8 cellular contexts compared by ENCODE assay signal in genomic region chr2:85390941-85391669, GRCh38. TPM values are rescaled to one million over a fixed set of nuclear protein-coding genes. Genes with fewer than 3 reads are reported as not detected.
DNase-seq lines count a peak whose midpoint lies in the region; ATAC-seq, FAIRE-seq and TF ChIP-seq lines count a peak whose summit lies in the region.

No MANE protein-coding gene starts in this region.

- no peaks in the 10 kb centered on the region for H3K9me3 Mint-ChIP-seq in Caco-2 (ENCODE audit: unreplicated experiment)
- H3K9me3 Mint-ChIP-seq in mesothelial cell of epicardium: no peaks in the 10 kb centered on the region

- DNase-seq in Caco-2 (peak; percentile 39 to 48), bronchial epithelial cell (ENCODE audit: low read depth) (no peak), mesothelial cell of epicardium (ENCODE audit: low spot score in 2 of 2, unreplicated experiment in 2 of 2) (peak in 1 of 2 experiments; percentile 64), NCI-H1436 (lab: John Stamatoyannopoulos, UW) (no peak)
- DNase-seq in Jurkat, Clone E6-1 (ENCODE audit: low read depth, low spot score): peak; percentile 49
- peak; percentile 41 for DNase-seq in activated CD4-positive, CD25-positive, alpha-beta regulatory T cell treated with anti-CD3 and anti-CD28 coated beads, Interleukin-2, amount 50 U/mL, for 16 hours (ENCODE audit: low read depth, low spot score)
- peak; percentile 47 to 52 for DNase-seq in stimulated activated CD8-positive, alpha-beta memory T cell treated with anti-CD3 and anti-CD28 coated beads, Interleukin-7, amount 100 ng/mL, for 4 hours (ENCODE audit: low read depth in 2 of 2)

- intact Hi-C loops in Caco-2 (cut with micrococcal nuclease; ENCODE audit: unreplicated experiment): no loop called here

- no peak for ATAC-seq in HG02970 (IDR thresholded peaks at IDR 0.05; ENCODE audit: low FRiP score, unreplicated experiment)

- no TSS peak for BruUV-seq in Caco-2 (replicated peaks; lab: Mats Ljungman, UMichigan)

- no peaks in the 10 kb centered on the region for H3K4me1 ChIP-seq in Caco-2

- no peaks in the 10 kb centered on the region for H3K36me3 ChIP-seq in Caco-2 (ENCODE audit: control insufficient read depth, insufficient read depth, low read length)
- peaks cover 32% of the 10 kb centered on the region for H3K36me3 ChIP-seq in bronchial epithelial cell (ENCODE audit: control insufficient read depth, insufficient read depth, low read length)

- no peak for FAIRE-seq in bronchial epithelial cell (lab: Jason Lieb, UNC)

- H3K27me3 ChIP-seq in Caco-2 (replicated peaks; ENCODE audit: control insufficient read depth, insufficient read depth, low read length) (no peaks in the 10 kb centered on the region), bronchial epithelial cell (ENCODE audit: control insufficient read depth, insufficient read depth, low read length) (no peaks in the 10 kb centered on the region)

- peaks cover under 1% of the 10 kb centered on the region for H3K36me3 Mint-ChIP-seq in Caco-2 (ENCODE audit: insufficient read depth, unreplicated experiment)
- H3K36me3 Mint-ChIP-seq in mesothelial cell of epicardium: peaks cover 10% of the 10 kb centered on the region

- CTCF ChIA-PET in Caco-2 (lab: Charles Lee): no interaction called here

- H3K27me3 Mint-ChIP-seq in Caco-2 (ENCODE audit: insufficient read depth, unreplicated experiment): no peaks in the 10 kb centered on the region
- no peaks in the 10 kb centered on the region for H3K27me3 Mint-ChIP-seq in mesothelial cell of epicardium (ENCODE audit: low read depth)

- no peaks in the 10 kb centered on the region for H3K9me3 ChIP-seq in Caco-2

- H3K4me3 Mint-ChIP-seq in Caco-2 (ENCODE audit: unreplicated experiment): no peak overlapping the region
- H3K4me3 Mint-ChIP-seq in mesothelial cell of epicardium: no peak overlapping the region

- H3K4me1 Mint-ChIP-seq in Caco-2 (ENCODE audit: low read depth, unreplicated experiment) (no peaks in the 10 kb centered on the region), mesothelial cell of epicardium (peaks cover 15% of the 10 kb centered on the region)

- H3K27ac Mint-ChIP-seq in Caco-2 (ENCODE audit: unreplicated experiment): no peak overlapping the region
- H3K27ac Mint-ChIP-seq in mesothelial cell of epicardium: no peak overlapping the region

- POLR2A ChIA-PET in Caco-2 (lab: Charles Lee): no interaction called here

- H3K4me3 ChIP-seq in Caco-2 (ENCODE audit: low read depth, low read length) (no peak overlapping the region), bronchial epithelial cell (ENCODE audit: low read depth, low read length) (no peak overlapping the region)
- no peak overlapping the region for H3K4me3 ChIP-seq in Jurkat, Clone E6-1 (ENCODE audit: low read length)

- TF ChIP-seq CTCF in Caco-2 (IDR thresholded peaks at IDR 0.05; ENCODE audit: insufficient read depth in 1 of 2, low read depth in 1 of 2, low read length in 1 of 2, severe bottlenecking in 1 of 2, unreplicated experiment in 1 of 2) (peak in 1 of 2 experiments; percentile 55), bronchial epithelial cell (IDR thresholded peaks at IDR 0.05; ENCODE audit: insufficient read depth, low read length, severe bottlenecking) (peak; percentile 81), mesothelial cell of epicardium (IDR thresholded peaks at IDR 0.05; ENCODE audit: unreplicated experiment) (peak; percentile 39)

RNA-seq across cellular contexts. Expression of gene CAPG, which starts 19.1 kb away (rescaled TPM):
- 6.2 and 10.0 TPM in 2 replicates for total RNA-seq in Caco-2 (2022)
- 469 TPM for polyA plus RNA-seq in Jurkat, Clone E6-1 (2012; ENCODE audit: insufficient read depth, insufficient read length)
- total RNA-seq in bronchial epithelial cell: 701 and 871 TPM in 2 replicates
- total RNA-seq in mesothelial cell of epicardium: 86.3 to 92.4 TPM (median 89.2 TPM) in 3 replicates

RNA-seq across cellular contexts. Expression of gene SH2D6, which starts 27.4 kb away (rescaled TPM):
- 0.51 and 0.88 TPM in 2 replicates for total RNA-seq in Caco-2 (2022)
- 1.4 TPM for polyA plus RNA-seq in Jurkat, Clone E6-1 (2012; ENCODE audit: insufficient read depth, insufficient read length)
- total RNA-seq in bronchial epithelial cell: 0.13 TPM in 1 of 2 replicates, not detected in the other
- total RNA-seq in mesothelial cell of epicardium: 0.35 to 0.79 TPM (median 0.38 TPM) in 3 replicates

RNA-seq across cellular contexts. Expression of gene ELMOD3, which starts 36.5 kb away (rescaled TPM):
- 10.3 and 11.3 TPM in 2 replicates for total RNA-seq in Caco-2 (2022)
- 22.4 TPM for polyA plus RNA-seq in Jurkat, Clone E6-1 (2012; ENCODE audit: insufficient read depth, insufficient read length)
- total RNA-seq in bronchial epithelial cell: 13.2 and 15.1 TPM in 2 replicates
- total RNA-seq in mesothelial cell of epicardium: 23.2 to 25.2 TPM (median 24.5 TPM) in 3 replicates

RNA-seq across cellular contexts. Expression of gene RETSAT, which starts 36.8 kb away (rescaled TPM):
- total RNA-seq in Caco-2 (2022) (31.1 and 32.3 TPM in 2 replicates), bronchial epithelial cell (79.2 and 95.4 TPM in 2 replicates), mesothelial cell of epicardium (21.5 to 27.4 TPM (median 23.4 TPM) in 3 replicates)
- 29.8 TPM for polyA plus RNA-seq in Jurkat, Clone E6-1 (2012; ENCODE audit: insufficient read depth, insufficient read length)

Comparison
In these comparisons a context has a peak if more than half of its experiments do, and no peak if none do; other contexts are left out.
1. DNase-seq: peak in Caco-2 (2 of 2), Jurkat, Clone E6-1 (single experiment), activated CD4-positive, CD25-positive, alpha-beta regulatory T cell treated with anti-CD3 and anti-CD28 coated beads, Interleukin-2, amount 50 U/mL, for 16 hours (single experiment) and stimulated activated CD8-positive, alpha-beta memory T cell treated with anti-CD3 and anti-CD28 coated beads, Interleukin-7, amount 100 ng/mL, for 4 hours (2 of 2); none in bronchial epithelial cell (single experiment) and NCI-H1436 (single experiment).